In the genomic region with DNA sequence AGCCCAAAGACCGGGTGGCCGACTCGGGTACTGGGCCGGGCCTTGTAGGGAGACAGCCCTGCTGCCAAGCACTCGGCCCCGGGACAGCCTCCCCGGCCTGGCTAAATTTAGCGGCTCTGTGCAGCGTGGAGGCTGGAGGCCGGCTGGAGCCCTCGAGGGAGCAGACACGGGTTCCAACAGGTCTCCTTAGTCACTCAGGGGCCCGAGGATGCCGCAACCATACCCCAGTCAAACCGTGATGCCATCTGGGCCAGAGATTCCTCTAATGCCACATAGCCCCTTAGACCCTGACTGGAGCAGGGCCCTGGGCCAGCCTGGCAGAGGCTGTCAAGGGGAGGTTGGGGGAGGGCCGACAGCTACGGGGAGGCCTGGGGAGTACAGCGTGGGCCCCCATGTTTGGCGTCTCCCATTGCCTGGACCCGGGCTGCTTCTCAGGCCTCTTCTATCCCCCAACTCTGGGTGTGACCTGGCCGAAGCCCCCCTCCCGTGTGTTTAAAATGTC, we compare ENCODE assay signal across 25 cellular contexts. TPM values are rescaled to one million over a fixed set of nuclear protein-coding genes. Genes with fewer than 3 reads are reported as not detected.
DNase-seq lines count a peak whose midpoint lies in the region; ATAC-seq, FAIRE-seq and TF ChIP-seq lines count a peak whose summit lies in the region.
"Had no signal": no experiment of that assay in that cellular context is flagged by ENCODE, and none has a peak within 500 bp of the region (broad histone marks: within the 10 kb centered on the region; RNA-seq: fewer than 3 reads in every experiment).

No MANE protein-coding gene starts in this region.

- no peak for TF ChIP-seq EP300 in K562 (IDR thresholded peaks at IDR 0.05; ENCODE audit: low read length)
- TF ChIP-seq EP300 in sigmoid colon (IDR thresholded peaks at IDR 0.05) = no peak

- no peaks in the 10 kb centered on the region for H3K4me1 ChIP-seq in GM23338 (ENCODE audit: insufficient read depth)
- H3K4me1 ChIP-seq in K562 (replicated peaks in 1 of 2; ENCODE audit: control insufficient read depth in 2 of 2, insufficient read depth in 2 of 2, low read length in 2 of 2) = peaks cover 28 to 56% of the 10 kb centered on the region in 2 experiments
- H3K4me1 ChIP-seq in left ventricle myocardium inferior = peaks cover 30% of the 10 kb centered on the region
- H3K4me1 ChIP-seq in sigmoid colon = peaks cover 0 to 22% (median 5%) of the 10 kb centered on the region in 4 donors
- peaks cover 55% of the 10 kb centered on the region for H3K4me1 ChIP-seq in OCI-LY7 (ENCODE audit: insufficient read depth, low read length, poor library complexity, severe bottlenecking)

- in situ Hi-C loops in K562 (cut with MboI) = loop anchor here (10.0 kb wide), 1 partner anchor 86 kb away; no protein-coding TSS in a partner anchor

- POLR2A ChIA-PET in K562 (lab: Yijun Ruan, JAX) (interaction anchor here (1.1 kb wide), 1 partner anchor 10 kb away, joined by 4 read pairs; no protein-coding TSS in a partner anchor), OCI-LY7 (lab: Charles Lee) (no interaction called here)
- POLR2A ChIA-PET in activated CD4-positive, alpha-beta memory T cell treated with anti-CD3 and anti-CD28 coated beads for 36 hours (lab: Charles Lee) = no interaction called here

- WGBS in K562 (ENCODE audit: insufficient coverage, low coverage, missing lambda C conversion rate) = 72% methylated on average over 7 of the region's 22 CpGs
- WGBS in sigmoid colon, 2 donors = 89 to 90% methylated on average over 22 of the region's 22 CpGs

- H3K4me3 Mint-ChIP-seq in GM23338 = no peak overlapping the region
- H3K4me3 Mint-ChIP-seq in activated CD4-positive, alpha-beta memory T cell treated with anti-CD3 and anti-CD28 coated beads for 36 hours = no peak overlapping the region
- H3K4me3 Mint-ChIP-seq: activated CD8-positive, alpha-beta T cell treated with anti-CD3 and anti-CD28 coated beads, Interleukin-2, amount 10 ng/mL, durations not matched to agents 7 days and 5 days; activated naive CD4-positive, alpha-beta T cell treated with anti-CD3 and anti-CD28 coated beads, Interleukin-2, amount 50 U/mL, for 24 hours; stimulated activated memory B cell treated with anti-CD40 and anti-IgM and Interleukin-4, amounts not matched to agents 10 μg/mL and 1 μg/mL and 100 μg/mL, for 72 hours had no signal

- H3K27ac ChIP-seq in GM23338 (ENCODE audit: low read depth) (no peak overlapping the region), K562 (ENCODE audit: extremely low read depth, low read depth, low read length) (no peak overlapping the region), left ventricle myocardium inferior (replicated peaks) (peak overlapping the region; percentile 72), sigmoid colon (peak overlapping the region; percentile 67 to 75 (median 72)), OCI-LY7 (ENCODE audit: low read depth, low read length, poor library complexity, severe bottlenecking) (no peak overlapping the region)
- H3K27ac ChIP-seq: SK-N-MC had no signal

- no peaks in the 10 kb centered on the region for H3K9me1 ChIP-seq in K562 (ENCODE audit: control insufficient read depth, insufficient read depth, low read length)

- H3K9me3 ChIP-seq in K562 (replicated peaks; ENCODE audit: control insufficient read depth, insufficient read depth, low read depth, low read length) (no peaks in the 10 kb centered on the region), left ventricle myocardium inferior (replicated peaks) (no peaks in the 10 kb centered on the region), sigmoid colon (no peaks in the 10 kb centered on the region), OCI-LY7 (ENCODE audit: low read length) (no peaks in the 10 kb centered on the region)
- H3K9me3 ChIP-seq: MG63 had no signal

- H3K4me2 ChIP-seq in GM23338 (no peak overlapping the region), K562 (ENCODE audit: insufficient read depth, low read length) (no peak overlapping the region), OCI-LY7 (ENCODE audit: low read length) (no peak overlapping the region)

- H3K27ac Mint-ChIP-seq in GM23338 = no peak overlapping the region
- no peak overlapping the region for H3K27ac Mint-ChIP-seq in activated CD4-positive, alpha-beta memory T cell treated with anti-CD3 and anti-CD28 coated beads for 36 hours
- H3K27ac Mint-ChIP-seq: activated naive CD4-positive, alpha-beta T cell treated with anti-CD3 and anti-CD28 coated beads, Interleukin-2, amount 50 U/mL, for 24 hours had no signal

- no peak for TF ChIP-seq POLR2A in K562 (conservative IDR thresholded peaks at IDR 0.05)
- TF ChIP-seq POLR2A in sigmoid colon (IDR thresholded peaks at IDR 0.05) = no peak

- no peak for ATAC-seq in GM23338
- no peak for ATAC-seq in K562
- ATAC-seq: activated CD8-positive, alpha-beta T cell treated with anti-CD3 and anti-CD28 coated beads, Interleukin-2, amount 10 ng/mL, durations not matched to agents 7 days and 5 days; HepG2; stimulated activated memory B cell treated with anti-CD40 and anti-IgM and Interleukin-4, amounts not matched to agents 10 μg/mL and 1 μg/mL and 100 μg/mL, for 72 hours had no signal

- H3K27me3 Mint-ChIP-seq in GM23338 (ENCODE audit: insufficient read depth, low read depth, poor library complexity) = peaks cover 6% of the 10 kb centered on the region
- no peaks in the 10 kb centered on the region for H3K27me3 Mint-ChIP-seq in activated CD4-positive, alpha-beta memory T cell treated with anti-CD3 and anti-CD28 coated beads for 36 hours
- H3K27me3 Mint-ChIP-seq: activated naive CD4-positive, alpha-beta T cell treated with anti-CD3 and anti-CD28 coated beads, Interleukin-2, amount 50 U/mL, for 24 hours; stimulated activated memory B cell treated with anti-CD40 and anti-IgM and Interleukin-4, amounts not matched to agents 10 μg/mL and 1 μg/mL and 100 μg/mL, for 72 hours had no signal

- no peaks in the 10 kb centered on the region for H3K9me2 ChIP-seq in GM23338 (ENCODE audit: insufficient read depth)
- no peaks in the 10 kb centered on the region for H3K9me2 ChIP-seq in OCI-LY7 (ENCODE audit: insufficient read depth, low read length)

- no peak overlapping the region for H3K9ac ChIP-seq in K562 (ENCODE audit: insufficient read depth in 1 of 2, low read depth in 2 of 2, low read length in 2 of 2)

- peaks cover 5% of the 10 kb centered on the region for H3K4me1 Mint-ChIP-seq in GM23338
- peaks cover 16% of the 10 kb centered on the region for H3K4me1 Mint-ChIP-seq in activated CD4-positive, alpha-beta memory T cell treated with anti-CD3 and anti-CD28 coated beads for 36 hours (ENCODE audit: low read depth)

- H3K27me3 ChIP-seq in GM23338 (ENCODE audit: insufficient read depth) = no peaks in the 10 kb centered on the region
- H3K27me3 ChIP-seq in K562 (ENCODE audit: control insufficient read depth in 2 of 2, insufficient read depth in 2 of 2, low read length in 2 of 2) = no peaks in the 10 kb centered on the region
- H3K27me3 ChIP-seq in left ventricle myocardium inferior (ENCODE audit: low read depth) = no peaks in the 10 kb centered on the region
- no peaks in the 10 kb centered on the region for H3K27me3 ChIP-seq in sigmoid colon
- H3K27me3 ChIP-seq: MG63 had no signal

- no TSS peak for BruUV-seq in K562 (replicated peaks; lab: Mats Ljungman, UMichigan)
- no TSS peak for BruUV-seq in OCI-LY7 (replicated peaks; lab: Mats Ljungman, UMichigan)

- DNase-seq in GM23338 (ENCODE audit: low spot score) (no peak), K562 (ENCODE audit: extremely low read depth in 1 of 4, low spot score in 3 of 4) (no peak), left ventricle myocardium inferior (no peak), sigmoid colon (peak; percentile 77), OCI-LY7 (ENCODE audit: low spot score) (no peak), NCI-H510A (lab: John Stamatoyannopoulos, UW) (no peak), SW 1271 (lab: John Stamatoyannopoulos, UW) (no peak)
- DNase-seq in activated CD4-positive, alpha-beta memory T cell treated with anti-CD3 and anti-CD28 coated beads for 36 hours = no peak
- DNase-seq: activated CD4-positive, CD25-positive, alpha-beta regulatory T cell; activated CD8-positive, alpha-beta T cell treated with anti-CD3 and anti-CD28 coated beads, Interleukin-2, amount 10 ng/mL, durations not matched to agents 7 days and 5 days; activated T-cell treated with anti-CD3 and anti-CD28 coated beads, Interleukin-2, amount 50 U/mL, for 48 hours; C1 segment of cervical spinal cord; foreskin fibroblast; kidney glomerular epithelial cell; MG63; NCI-H1436 treated with DMSO at 0.1 percent for 48 hours; NCI-H748 treated with DMSO at 0.1 percent for 48 hours; stimulated activated CD4-positive, alpha-beta T cell treated with anti-CD3 and anti-CD28 coated beads, Interleukin-15, amount 100 ng/mL, for 24 hours; T-helper 9 cell had no signal

- H3K79me2 ChIP-seq in GM23338 (replicated peaks; ENCODE audit: insufficient read depth) (no peaks in the 10 kb centered on the region), K562 (ENCODE audit: control insufficient read depth, insufficient read depth, low read length) (peaks cover 27% of the 10 kb centered on the region), OCI-LY7 (ENCODE audit: insufficient read depth, low read depth, low read length) (no peaks in the 10 kb centered on the region)

- intact Hi-C loops in K562 (cut with micrococcal nuclease) (no loop called here), left ventricle myocardium inferior (cut with micrococcal nuclease) (no loop called here), sigmoid colon (cut with DNase I) (loop anchor here (10.0 kb wide), 1 partner anchor 184 kb away; no protein-coding TSS in a partner anchor), OCI-LY7 (cut with micrococcal nuclease; ENCODE audit: unreplicated experiment) (no loop called here)
- intact Hi-C loops in activated CD4-positive, alpha-beta memory T cell treated with anti-CD3 and anti-CD28 coated beads for 36 hours (cut with micrococcal nuclease) = loop anchor here (10.0 kb wide), 1 partner anchor 226 kb away; a partner anchor contains a TSS

- H3K36me3 ChIP-seq in GM23338 (ENCODE audit: insufficient read depth) = no peaks in the 10 kb centered on the region
- H3K36me3 ChIP-seq in K562 (ENCODE audit: control insufficient read depth, insufficient read depth, low read length) = no peaks in the 10 kb centered on the region
- no peaks in the 10 kb centered on the region for H3K36me3 ChIP-seq in left ventricle myocardium inferior
- no peaks in the 10 kb centered on the region for H3K36me3 ChIP-seq in sigmoid colon
- H3K36me3 ChIP-seq in OCI-LY7 (ENCODE audit: insufficient read depth, low read length) = peaks cover 7% of the 10 kb centered on the region; the same call in 1 of the 2 replicates
- H3K36me3 ChIP-seq: MG63 had no signal

- no peak for FAIRE-seq in K562 (lab: Jason Lieb, UNC)
- FAIRE-seq: G401.6, H1, HepG2 had no signal

- no peaks in the 10 kb centered on the region for H3F3A ChIP-seq in GM23338 (replicated peaks; ENCODE audit: low read depth)

- no peaks in the 10 kb centered on the region for H4K20me1 ChIP-seq in GM23338 (replicated peaks; ENCODE audit: insufficient read depth)
- no peaks in the 10 kb centered on the region; the same call in 1 of the 2 replicates for H4K20me1 ChIP-seq in K562 (replicated peaks; ENCODE audit: control insufficient read depth, insufficient read depth, low read length)
- H4K20me1 ChIP-seq in OCI-LY7 (ENCODE audit: insufficient read depth, low read length) = no peaks in the 10 kb centered on the region

- H3K4me3 ChIP-seq in GM23338 = no peak overlapping the region
- H3K4me3 ChIP-seq in K562 = no peak overlapping the region
- H3K4me3 ChIP-seq in left ventricle myocardium inferior = no peak overlapping the region
- no peak overlapping the region for H3K4me3 ChIP-seq in sigmoid colon
- no peak overlapping the region for H3K4me3 ChIP-seq in OCI-LY7 (ENCODE audit: low read depth, low read length, poor library complexity, severe bottlenecking)
- H3K4me3 ChIP-seq: MG63, SK-N-MC had no signal

- peak overlapping the region; percentile 38; the same call in 1 of the 2 replicates for H2AFZ ChIP-seq in GM23338
- H2AFZ ChIP-seq in K562 (ENCODE audit: low read depth, low read length) = no peak overlapping the region
- H2AFZ ChIP-seq in OCI-LY7 (ENCODE audit: low read length) = no peak overlapping the region

- H3K9me3 Mint-ChIP-seq in GM23338 = no peaks in the 10 kb centered on the region
- no peaks in the 10 kb centered on the region for H3K9me3 Mint-ChIP-seq in activated CD4-positive, alpha-beta memory T cell treated with anti-CD3 and anti-CD28 coated beads for 36 hours
- H3K9me3 Mint-ChIP-seq: activated naive CD4-positive, alpha-beta T cell treated with anti-CD3 and anti-CD28 coated beads, Interleukin-2, amount 50 U/mL, for 24 hours; stimulated activated memory B cell treated with anti-CD40 and anti-IgM and Interleukin-4, amounts not matched to agents 10 μg/mL and 1 μg/mL and 100 μg/mL, for 72 hours had no signal

- TF ChIP-seq RAD21 in K562 (CRISPR knock-in tag; conservative IDR thresholded peaks at IDR 0.05 in 1 of 2, IDR thresholded peaks at IDR 0.05 in 1 of 2) = no peak

- no peaks in the 10 kb centered on the region for H3K36me3 Mint-ChIP-seq in GM23338 (ENCODE audit: low read depth)
- H3K36me3 Mint-ChIP-seq in activated CD4-positive, alpha-beta memory T cell treated with anti-CD3 and anti-CD28 coated beads for 36 hours = peaks cover 1% of the 10 kb centered on the region
- H3K36me3 Mint-ChIP-seq: activated naive CD4-positive, alpha-beta T cell treated with anti-CD3 and anti-CD28 coated beads, Interleukin-2, amount 50 U/mL, for 24 hours; stimulated activated memory B cell treated with anti-CD40 and anti-IgM and Interleukin-4, amounts not matched to agents 10 μg/mL and 1 μg/mL and 100 μg/mL, for 72 hours had no signal

- CTCF ChIA-PET in K562 (lab: Yijun Ruan, JAX; ENCODE audit: low intra/inter-chr PET ratio) (no interaction called here), OCI-LY7 (lab: Charles Lee; ENCODE audit: unreplicated experiment) (no interaction called here)
- CTCF ChIA-PET in activated CD4-positive, alpha-beta memory T cell treated with anti-CD3 and anti-CD28 coated beads for 36 hours (lab: Charles Lee) = no interaction called here

- TF ChIP-seq CTCF in GM23338 (conservative IDR thresholded peaks at IDR 0.05; ENCODE audit: low read depth in 2 of 2) = no peak
- TF ChIP-seq CTCF in K562 (IDR thresholded peaks at IDR 0.05 in 2 of 3, conservative IDR thresholded peaks at IDR 0.05 in 1 of 3; ENCODE audit: insufficient read depth in 2 of 3, low read depth in 1 of 3, low read length in 3 of 3) = no peak
- TF ChIP-seq CTCF in left ventricle myocardium inferior (IDR thresholded peaks at IDR 0.05; ENCODE audit: borderline replicate concordance) = no peak
- TF ChIP-seq CTCF in sigmoid colon (IDR thresholded peaks at IDR 0.05) = no peak
- no peak for TF ChIP-seq CTCF in OCI-LY7 (conservative IDR thresholded peaks at IDR 0.05; ENCODE audit: low read length)

RNA-seq across cellular contexts. Expression of a gene that starts 2.9 kb away (rescaled TPM):
- total RNA-seq in GM23338 (2014; rRNA removed; shearing (Covaris generic)) = 0.19 and 2.2 TPM in 2 replicates
- polyA plus RNA-seq in GM23338 (2016; fragmentation: Nextera tagmentation; extraction: Ambion mirVana) (0.17 and 0.31 TPM in 2 replicates), K562 (2011; rRNA removed) (12.2 and 13.6 TPM in 2 replicates), K562 (2014; fragmentation: Illumina TruSeq; extraction: Trizol) (10.3 and 17.6 TPM in 2 replicates), K562 (2014; fragmentation: Nextera tagmentation; extraction: Ambion mirVana) (under 1 TPM; 0.27 to 0.66 TPM), K562 (2014; rRNA removed) (18.4 and 18.8 TPM in 2 replicates), sigmoid colon (1 to 10 TPM in 1 of 3 donors, under 1 TPM in 2; 0.46 to 4.3 (median 0.60) TPM)
- total RNA-seq in K562 (2011; cell fraction: chromatin; rRNA removed; ENCODE audit: low replicate concordance) = 21.9 and 70.4 TPM in 2 replicates
- 38.4 and 45.2 TPM in 2 replicates for total RNA-seq in K562 (2011; cell fraction: nucleolus; rRNA removed)
- total RNA-seq in K562 (2011; cell fraction: nucleoplasm; rRNA removed) = 27.3 and 30.9 TPM in 2 replicates
- total RNA-seq in K562 (2014; rRNA removed) (13.3 and 16.0 TPM in 2 replicates), K562 (2014; rRNA removed; fragmentation: Illumina TruSeq; extraction: Trizol) (4.9 and 6.8 TPM in 2 replicates), K562 (2015; rRNA removed; fragmentation: Illumina TruSeq; extraction: Trizol) (8.1 and 9.6 TPM in 2 replicates), K562 (2021) (15.3 and 20.3 TPM in 2 replicates), left ventricle myocardium inferior (0.55 TPM), sigmoid colon (10 to 100 TPM in 2 of 4 donors, 1 to 10 TPM in 2; 3.6 to 55.9 (median 10.0) TPM), OCI-LY7 (2022) (3.3 and 4.5 TPM in 2 replicates)
- polyA plus RNA-seq in K562 (2011; cell fraction: cytosol; rRNA removed) = 10.0 and 27.5 TPM in 2 replicates
- polyA plus RNA-seq in K562 (2011; cell fraction: nucleus; rRNA removed) = 41.2 and 64.7 TPM in 2 replicates
- 18.2 and 106 TPM in 2 replicates for polyA plus RNA-seq in K562 (2012)
- polyA minus RNA-seq in K562 (2011; rRNA and poly(A)+ RNA removed) = 4.3 and 7.9 TPM in 2 replicates
- 3.7 and 7.2 TPM in 2 replicates for polyA minus RNA-seq in K562 (2011; cell fraction: cytosol; rRNA and poly(A)+ RNA removed)
- 12.2 and 18.7 TPM in 2 replicates for polyA minus RNA-seq in K562 (2011; cell fraction: nucleus; rRNA and poly(A)+ RNA removed)
- total RNA-seq in OCI-LY7 (2014; rRNA removed; shearing (Covaris generic)) = 0.41 and 0.69 TPM in 2 replicates
- under 1 TPM; 0.43 to 0.44 TPM for total RNA-seq in activated CD4-positive, alpha-beta memory T cell treated with anti-CD3 and anti-CD28 coated beads for 36 hours

RNA-seq across cellular contexts. Expression of a gene that starts 26.3 kb away (rescaled TPM):
- 7.1 and 8.7 TPM in 2 replicates for total RNA-seq in GM23338 (2014; rRNA removed; shearing (Covaris generic))
- 4.3 TPM in 2 replicates for polyA plus RNA-seq in GM23338 (2016; fragmentation: Nextera tagmentation; extraction: Ambion mirVana)
- total RNA-seq in K562 (2011; cell fraction: chromatin; rRNA removed; ENCODE audit: low replicate concordance) = 11.8 and 29.1 TPM in 2 replicates
- total RNA-seq in K562 (2011; cell fraction: nucleolus; rRNA removed) = 17.0 TPM in 2 replicates
- total RNA-seq in K562 (2011; cell fraction: nucleoplasm; rRNA removed) = 12.7 and 13.1 TPM in 2 replicates
- total RNA-seq in K562 (2014; rRNA removed) = 4.9 and 6.2 TPM in 2 replicates
- 1.7 and 2.2 TPM in 2 replicates for total RNA-seq in K562 (2014; rRNA removed; fragmentation: Illumina TruSeq; extraction: Trizol)
- 4.4 and 4.5 TPM in 2 replicates for total RNA-seq in K562 (2015; rRNA removed; fragmentation: Illumina TruSeq; extraction: Trizol)
- total RNA-seq in K562 (2021) = 6.7 and 7.5 TPM in 2 replicates
- 5.7 and 6.5 TPM in 2 replicates for polyA plus RNA-seq in K562 (2011; rRNA removed)
- polyA plus RNA-seq in K562 (2011; cell fraction: cytosol; rRNA removed) = 5.0 and 7.4 TPM in 2 replicates
- polyA plus RNA-seq in K562 (2011; cell fraction: nucleus; rRNA removed) = 17.5 and 25.4 TPM in 2 replicates
- polyA plus RNA-seq in K562 (2012) = 4.1 and 4.9 TPM in 2 replicates
- 5.1 and 6.5 TPM in 2 replicates for polyA plus RNA-seq in K562 (2014; fragmentation: Illumina TruSeq; extraction: Trizol)
- polyA plus RNA-seq in K562 (2014; fragmentation: Nextera tagmentation; extraction: Ambion mirVana) = under 1 TPM; 0.34 to 0.59 TPM
- 6.1 and 7.4 TPM in 2 replicates for polyA plus RNA-seq in K562 (2014; rRNA removed)
- 3.5 and 4.8 TPM in 2 replicates for polyA minus RNA-seq in K562 (2011; rRNA and poly(A)+ RNA removed)
- polyA minus RNA-seq in K562 (2011; cell fraction: cytosol; rRNA and poly(A)+ RNA removed) = 3.2 and 4.5 TPM in 2 replicates
- polyA minus RNA-seq in K562 (2011; cell fraction: nucleus; rRNA and poly(A)+ RNA removed) = 7.5 and 8.2 TPM in 2 replicates
- total RNA-seq in left ventricle myocardium inferior = 5.5 TPM
- 10 to 100 TPM in 1 of 4 donors, 1 to 10 TPM in 3; 3.8 to 12.8 (median 8.1) TPM for total RNA-seq in sigmoid colon
- 1 to 10 TPM in 2 of 3 donors, under 1 TPM in 1; 0.92 to 6.3 (median 2.4) TPM for polyA plus RNA-seq in sigmoid colon
- 2.6 and 2.7 TPM in 2 replicates for total RNA-seq in OCI-LY7 (2014; rRNA removed; shearing (Covaris generic))
- 2.7 and 3.5 TPM in 2 replicates for total RNA-seq in OCI-LY7 (2022)
- total RNA-seq in activated CD4-positive, alpha-beta memory T cell treated with anti-CD3 and anti-CD28 coated beads for 36 hours = 1 to 10 TPM; 3.3 to 3.9 TPM

RNA-seq across cellular contexts. Expression of a gene that starts 45.1 kb away (rescaled TPM):
- 32.6 and 35.2 TPM in 2 replicates for total RNA-seq in GM23338 (2014; rRNA removed; shearing (Covaris generic))
- 8.2 and 9.6 TPM in 2 replicates for polyA plus RNA-seq in GM23338 (2016; fragmentation: Nextera tagmentation; extraction: Ambion mirVana)
- 198 and 586 TPM in 2 replicates for total RNA-seq in K562 (2011; cell fraction: chromatin; rRNA removed; ENCODE audit: low replicate concordance)
- 353 and 436 TPM in 2 replicates for total RNA-seq in K562 (2011; cell fraction: nucleolus; rRNA removed)
- total RNA-seq in K562 (2011; cell fraction: nucleoplasm; rRNA removed) = 289 and 326 TPM in 2 replicates
- total RNA-seq in K562 (2014; rRNA removed) = 41.2 and 50.7 TPM in 2 replicates
- 9.0 and 9.2 TPM in 2 replicates for total RNA-seq in K562 (2014; rRNA removed; fragmentation: Illumina TruSeq; extraction: Trizol)
- total RNA-seq in K562 (2015; rRNA removed; fragmentation: Illumina TruSeq; extraction: Trizol) = 16.9 TPM in 2 replicates
- total RNA-seq in K562 (2021) = 79.7 and 103 TPM in 2 replicates
- polyA plus RNA-seq in K562 (2011; rRNA removed) = 42.6 and 65.4 TPM in 2 replicates
- polyA plus RNA-seq in K562 (2011; cell fraction: cytosol; rRNA removed) = 45.9 and 88.8 TPM in 2 replicates
- polyA plus RNA-seq in K562 (2011; cell fraction: nucleus; rRNA removed) = 230 and 368 TPM in 2 replicates
- 77.5 and 466 TPM in 2 replicates for polyA plus RNA-seq in K562 (2012)
- 31.3 and 65.0 TPM in 2 replicates for polyA plus RNA-seq in K562 (2014; fragmentation: Illumina TruSeq; extraction: Trizol)
- polyA plus RNA-seq in K562 (2014; fragmentation: Nextera tagmentation; extraction: Ambion mirVana) = under 1 TPM; 0.65 to 0.66 TPM
- 54.5 and 66.9 TPM in 2 replicates for polyA plus RNA-seq in K562 (2014; rRNA removed)
- polyA minus RNA-seq in K562 (2011; rRNA and poly(A)+ RNA removed) = 33.8 and 63.1 TPM in 2 replicates
- polyA minus RNA-seq in K562 (2011; cell fraction: cytosol; rRNA and poly(A)+ RNA removed) = 71.3 and 83.9 TPM in 2 replicates
- 85.0 and 89.2 TPM in 2 replicates for polyA minus RNA-seq in K562 (2011; cell fraction: nucleus; rRNA and poly(A)+ RNA removed)
- total RNA-seq in left ventricle myocardium inferior = 8.6 TPM
- total RNA-seq in sigmoid colon = 10 to 100 TPM in 1 of 4 donors, 1 to 10 TPM in 3; 3.6 to 12.7 (median 5.0) TPM
- polyA plus RNA-seq in sigmoid colon = 100 to 1,000 TPM in 1 of 3 donors, 10 to 100 TPM in 2; 19.2 to 158 (median 21.6) TPM
- total RNA-seq in OCI-LY7 (2014; rRNA removed; shearing (Covaris generic)) = 84.0 and 108 TPM in 2 replicates
- total RNA-seq in OCI-LY7 (2022) = 322 and 353 TPM in 2 replicates
- total RNA-seq in activated CD4-positive, alpha-beta memory T cell treated with anti-CD3 and anti-CD28 coated beads for 36 hours = 100 to 1,000 TPM; 107 to 108 TPM
- total RNA-seq: HepG2 had no signal

Comparison
In these comparisons a context has a peak if more than half of its experiments do, and no peak if none do; other contexts are left out.
1. H3K27ac ChIP-seq: peak in left ventricle myocardium inferior (single experiment) and sigmoid colon (4 of 4); none in GM23338 (single experiment), K562 (single experiment) and OCI-LY7 (single experiment).
2. intact Hi-C loops: an anchor here in sigmoid colon (10.0 kb wide) and activated CD4-positive, alpha-beta memory T cell treated with anti-CD3 and anti-CD28 coated beads for 36 hours (10.0 kb wide); none called in K562, left ventricle myocardium inferior and OCI-LY7.